In genomic region chr7:128268233-128268632, GRCh38 we compare ENCODE assay signal across 25 cellular contexts. TPM values are rescaled to one million over a fixed set of nuclear protein-coding genes. Genes with fewer than 3 reads are reported as not detected.
"Had no signal": no experiment of that assay in that cellular context is flagged by ENCODE, and none has a peak within 500 bp of the region (broad histone marks: within the 10 kb centered on the region; RNA-seq: fewer than 3 reads in every experiment).

No MANE protein-coding gene starts in this region.

- H3K4me1 ChIP-seq: ascending aorta had no signal

- H3K36me3 Mint-ChIP-seq: activated naive CD4-positive, alpha-beta T cell treated with anti-CD3 and anti-CD28 coated beads, Interleukin-2, amount 10 ng/mL, durations not matched to agents 7 days and 5 days; naive B cell; stimulated activated effector memory CD8-positive, alpha-beta T cell treated with anti-CD3 and anti-CD28 coated beads, Interleukin-12 subunit alpha, Interleukin-12 subunit beta, amount 100 ng/mL, for 72 hours; T-cell; type B pancreatic cell had no signal

- H3K9me3 ChIP-seq: ascending aorta, left ventricle myocardium inferior, mucosa of descending colon, neutrophil, testis had no signal

- H3K9me3 Mint-ChIP-seq: activated CD4-positive, alpha-beta T cell treated with anti-CD3 and anti-CD28 coated beads, Interleukin-2, amount 10 ng/mL, durations not matched to agents 24 days and 14 days; activated naive CD4-positive, alpha-beta T cell treated with anti-CD3 and anti-CD28 coated beads, Interleukin-2, amount 10 ng/mL, durations not matched to agents 7 days and 5 days; activated naive CD8-positive, alpha-beta T cell treated with anti-CD3 and anti-CD28 coated beads, Interleukin-2, amount 50 U/mL, for 24 hours; activated T-cell treated with anti-CD3 and anti-CD28 coated beads, Interleukin-2, amount 50 U/mL, for 24 hours; activated T-helper 2 cell treated with anti-CD3 and anti-CD28 coated beads, Interferon-gamma antibody, Interleukin-2, Interleukin-4, amounts not matched to agents 10 μg/mL and 5 μg/mL and 100 μg/mL, durations not matched to agents 14 hours and 24 hours and 36 hours; endodermal cell; stimulated activated effector memory CD8-positive, alpha-beta T cell treated with anti-CD3 and anti-CD28 coated beads, Interleukin-12 subunit alpha, Interleukin-12 subunit beta, amount 100 ng/mL, for 72 hours; T-cell; type B pancreatic cell had no signal

- DNase-seq: activated CD4-positive, alpha-beta T cell treated with anti-CD3 and anti-CD28 coated beads, Interleukin-2, amount 10 ng/mL, durations not matched to agents 24 days and 14 days; activated CD4-positive, CD25-positive, alpha-beta regulatory T cell; activated CD8-positive, alpha-beta T cell treated with anti-CD3 and anti-CD28 coated beads, Interleukin-2, amount 10 ng/mL, durations not matched to agents 7 days and 5 days; activated naive CD4-positive, alpha-beta T cell treated with anti-CD3 and anti-CD28 coated beads, Interleukin-2, amount 10 ng/mL, durations not matched to agents 7 days and 5 days; activated naive CD8-positive, alpha-beta T cell treated with anti-CD3 and anti-CD28 coated beads, Interleukin-2, amount 50 U/mL, for 24 hours; activated T-cell treated with anti-CD3 and anti-CD28 coated beads, Interleukin-2, amount 50 U/mL, for 24 hours; endodermal cell; foreskin keratinocyte; head of caudate nucleus; kidney glomerular epithelial cell; left ventricle myocardium inferior; mammary epithelial cell; mucosa of descending colon; naive B cell; stimulated activated CD4-positive, alpha-beta T cell treated with anti-CD3 and anti-CD28 coated beads, Interleukin-4, amount 100 ng/mL, for 24 hours; T-cell had no signal

- FAIRE-seq: bronchial epithelial cell had no signal

- H3K27me3 ChIP-seq: ascending aorta, foreskin keratinocyte, testis had no signal

- H3K4me3 Mint-ChIP-seq: activated CD4-positive, alpha-beta T cell treated with anti-CD3 and anti-CD28 coated beads, Interleukin-2, amount 10 ng/mL, durations not matched to agents 24 days and 14 days; activated CD8-positive, alpha-beta T cell treated with anti-CD3 and anti-CD28 coated beads, Interleukin-2, amount 10 ng/mL, durations not matched to agents 7 days and 5 days; activated naive CD4-positive, alpha-beta T cell treated with anti-CD3 and anti-CD28 coated beads, Interleukin-2, amount 10 ng/mL, durations not matched to agents 7 days and 5 days; activated naive CD8-positive, alpha-beta T cell treated with anti-CD3 and anti-CD28 coated beads, Interleukin-2, amount 50 U/mL, for 24 hours; activated T-cell treated with anti-CD3 and anti-CD28 coated beads, Interleukin-2, amount 50 U/mL, for 24 hours; naive B cell; stimulated activated effector memory CD8-positive, alpha-beta T cell treated with anti-CD3 and anti-CD28 coated beads, Interleukin-12 subunit alpha, Interleukin-12 subunit beta, amount 100 ng/mL, for 72 hours; T-cell had no signal

- H3K27ac ChIP-seq: ascending aorta, foreskin keratinocyte, left ventricle myocardium inferior, neutrophil, parathyroid adenoma had no signal

- H3K27me3 Mint-ChIP-seq: type B pancreatic cell had no signal

- H3K9ac ChIP-seq: parathyroid adenoma had no signal

- H3K36me3 ChIP-seq: ascending aorta, left ventricle myocardium inferior, neutrophil had no signal

- H3K27ac Mint-ChIP-seq: activated CD4-positive, alpha-beta T cell treated with anti-CD3 and anti-CD28 coated beads, Interleukin-2, amount 10 ng/mL, durations not matched to agents 24 days and 14 days; activated CD8-positive, alpha-beta T cell treated with anti-CD3 and anti-CD28 coated beads, Interleukin-2, amount 10 ng/mL, durations not matched to agents 7 days and 5 days; activated naive CD4-positive, alpha-beta T cell treated with anti-CD3 and anti-CD28 coated beads, Interleukin-2, amount 10 ng/mL, durations not matched to agents 7 days and 5 days; activated naive CD8-positive, alpha-beta T cell treated with anti-CD3 and anti-CD28 coated beads, Interleukin-2, amount 50 U/mL, for 24 hours; activated T-cell treated with anti-CD3 and anti-CD28 coated beads, Interleukin-2, amount 50 U/mL, for 24 hours; activated T-helper 2 cell treated with anti-CD3 and anti-CD28 coated beads, Interferon-gamma antibody, Interleukin-2, Interleukin-4, amounts not matched to agents 10 μg/mL and 5 μg/mL and 100 μg/mL, durations not matched to agents 14 hours and 24 hours and 36 hours; naive B cell; stimulated activated effector memory CD8-positive, alpha-beta T cell treated with anti-CD3 and anti-CD28 coated beads, Interleukin-12 subunit alpha, Interleukin-12 subunit beta, amount 100 ng/mL, for 72 hours; T-cell had no signal

- H3K4me3 ChIP-seq: mucosa of descending colon, testis had no signal

- H3K4me1 Mint-ChIP-seq: activated naive CD4-positive, alpha-beta T cell treated with anti-CD3 and anti-CD28 coated beads, Interleukin-2, amount 10 ng/mL, durations not matched to agents 7 days and 5 days; stimulated activated effector memory CD8-positive, alpha-beta T cell treated with anti-CD3 and anti-CD28 coated beads, Interleukin-12 subunit alpha, Interleukin-12 subunit beta, amount 100 ng/mL, for 72 hours had no signal

RNA-seq across cellular contexts. Expression of gene LEP, which starts 27.2 kb away (rescaled TPM):
- total RNA-seq: activated CD4-positive, alpha-beta T cell treated with anti-CD3 and anti-CD28 coated beads, Interleukin-2, amount 10 ng/mL, durations not matched to agents 24 days and 14 days; activated CD8-positive, alpha-beta T cell treated with anti-CD3 and anti-CD28 coated beads, Interleukin-2, amount 10 ng/mL, durations not matched to agents 7 days and 5 days; activated T-helper 2 cell treated with anti-CD3 and anti-CD28 coated beads, Interferon-gamma antibody, Interleukin-2, Interleukin-4, amounts not matched to agents 10 μg/mL and 5 μg/mL and 100 μg/mL, durations not matched to agents 14 hours and 24 hours and 36 hours; ascending aorta; dermis microvascular lymphatic vessel endothelial cell; endodermal cell; foreskin keratinocyte; T-cell had no signal
- polyA plus RNA-seq: foreskin keratinocyte had no signal
